In genomic region chr5:32942225-32942989, GRCh38 we compare ENCODE assay signal across 8 cellular contexts.
DNase-seq lines count a peak whose midpoint lies in the region; ATAC-seq and TF ChIP-seq lines count a peak whose summit lies in the region.

No MANE protein-coding gene starts in this region.

- ATAC-seq in GM21390 (IDR thresholded peaks at IDR 0.05; ENCODE audit: unreplicated experiment): peak; percentile 89
- ATAC-seq in activated CD8-positive, alpha-beta T cell treated with anti-CD3 and anti-CD28 coated beads, Interleukin-2, amount 10 ng/mL, durations not matched to agents 7 days and 5 days: no peak
- no peak for ATAC-seq in upper lobe of left lung (ENCODE audit: low FRiP score in 2 of 2)

- no peaks in the 10 kb centered on the region for H3K4me1 Mint-ChIP-seq in activated CD8-positive, alpha-beta T cell treated with anti-CD3 and anti-CD28 coated beads, Interleukin-2, amount 10 ng/mL, durations not matched to agents 7 days and 5 days (ENCODE audit: low read depth)
- no peaks in the 10 kb centered on the region for H3K4me1 Mint-ChIP-seq in nephron progenitor cell

- peaks cover 4% of the 10 kb centered on the region for H3K9me3 Mint-ChIP-seq in activated CD8-positive, alpha-beta T cell treated with anti-CD3 and anti-CD28 coated beads, Interleukin-2, amount 10 ng/mL, durations not matched to agents 7 days and 5 days (ENCODE audit: insufficient read depth)
- no peaks in the 10 kb centered on the region for H3K9me3 Mint-ChIP-seq in nephron progenitor cell

- intact Hi-C loops in head of caudate nucleus (cut with DNase I): no loop called here

- no peak for TF ChIP-seq POLR2A in upper lobe of left lung (IDR thresholded peaks at IDR 0.05)

- no peak overlapping the region for H3K4me3 Mint-ChIP-seq in activated CD8-positive, alpha-beta T cell treated with anti-CD3 and anti-CD28 coated beads, Interleukin-2, amount 10 ng/mL, durations not matched to agents 7 days and 5 days
- H3K4me3 Mint-ChIP-seq in nephron progenitor cell: no peak overlapping the region

- H3K4me3 ChIP-seq in Jurkat, Clone E6-1 (ENCODE audit: low read length): no peak overlapping the region
- H3K4me3 ChIP-seq in upper lobe of left lung: no peak overlapping the region

- no peaks in the 10 kb centered on the region for H3K36me3 Mint-ChIP-seq in activated CD8-positive, alpha-beta T cell treated with anti-CD3 and anti-CD28 coated beads, Interleukin-2, amount 10 ng/mL, durations not matched to agents 7 days and 5 days (ENCODE audit: low read depth)
- H3K36me3 Mint-ChIP-seq in nephron progenitor cell (ENCODE audit: low read depth): no peaks in the 10 kb centered on the region

- peak; percentile 46 for TF ChIP-seq CTCF in GM10266 (IDR thresholded peaks at IDR 0.05; ENCODE audit: control insufficient read depth, insufficient read depth, low read depth, missing control alignments)
- peak; percentile 54 for TF ChIP-seq CTCF in nephron progenitor cell (IDR thresholded peaks at IDR 0.05)
- TF ChIP-seq CTCF in upper lobe of left lung (IDR thresholded peaks at IDR 0.05): peak in 2 of 6 experiments; percentile 18 to 27

- CTCF ChIA-PET in activated CD8-positive, alpha-beta T cell treated with anti-CD3 and anti-CD28 coated beads, Interleukin-2, amount 10 ng/mL, durations not matched to agents 7 days and 5 days (lab: Charles Lee): interaction anchor here (1.0 to 1.4 kb wide), 2 partner anchors 16 to 234 kb away, joined by 3 read pairs; no protein-coding TSS in a partner anchor

- no peak overlapping the region for H3K27ac Mint-ChIP-seq in activated CD8-positive, alpha-beta T cell treated with anti-CD3 and anti-CD28 coated beads, Interleukin-2, amount 10 ng/mL, durations not matched to agents 7 days and 5 days
- no peak overlapping the region for H3K27ac Mint-ChIP-seq in nephron progenitor cell

- H3K4me1 ChIP-seq in upper lobe of left lung: no peaks in the 10 kb centered on the region

- no peaks in the 10 kb centered on the region for H3K27me3 ChIP-seq in upper lobe of left lung

- POLR2A ChIA-PET in activated CD8-positive, alpha-beta T cell treated with anti-CD3 and anti-CD28 coated beads, Interleukin-2, amount 10 ng/mL, durations not matched to agents 7 days and 5 days (lab: Charles Lee): no interaction called here

- DNase-seq in GM10266 (ENCODE audit: extremely low spot score) (peak; percentile 10), nephron progenitor cell (peak; percentile 21), upper lobe of left lung (no peak), cerebellar nuclear complex (lab: John Stamatoyannopoulos, UW) (no peak), head of caudate nucleus (no peak)
- DNase-seq in Jurkat, Clone E6-1 (ENCODE audit: low read depth, low spot score): peak; percentile 64
- peak; percentile 39 for DNase-seq in activated CD8-positive, alpha-beta T cell treated with anti-CD3 and anti-CD28 coated beads, Interleukin-2, amount 10 ng/mL, durations not matched to agents 7 days and 5 days

- no peak for TF ChIP-seq EP300 in upper lobe of left lung (IDR thresholded peaks at IDR 0.05)

- WGBS in upper lobe of left lung, 2 donors: 73 to 78% methylated on average over 6 of the region's 6 CpGs

- no peak overlapping the region for H3K27ac ChIP-seq in upper lobe of left lung

- H3K9me3 ChIP-seq in upper lobe of left lung: no peaks in the 10 kb centered on the region

- no peaks in the 10 kb centered on the region for H3K36me3 ChIP-seq in upper lobe of left lung

- no peaks in the 10 kb centered on the region for H3K27me3 Mint-ChIP-seq in activated CD8-positive, alpha-beta T cell treated with anti-CD3 and anti-CD28 coated beads, Interleukin-2, amount 10 ng/mL, durations not matched to agents 7 days and 5 days (ENCODE audit: low read depth)
- peaks cover 12% of the 10 kb centered on the region for H3K27me3 Mint-ChIP-seq in nephron progenitor cell (ENCODE audit: low read depth, poor library complexity)

Comparison
In these comparisons a context has a peak if more than half of its experiments do, and no peak if none do; other contexts are left out.
1. DNase-seq: peak in GM10266 (single experiment), Jurkat, Clone E6-1 (single experiment), activated CD8-positive, alpha-beta T cell treated with anti-CD3 and anti-CD28 coated beads, Interleukin-2, amount 10 ng/mL, durations not matched to agents 7 days and 5 days (single experiment) and nephron progenitor cell (single experiment); none in upper lobe of left lung (0 of 2), cerebellar nuclear complex (0 of 2) and head of caudate nucleus (0 of 42).